Comparison of ENCODE assay signal across 8 cellular contexts in genomic region chr12:81758421-81759214, GRCh38. TPM values are rescaled to one million over a fixed set of nuclear protein-coding genes. Genes with fewer than 3 reads are reported as not detected.
A peak's percentile ranks its signal among the peaks of the same experiment; 100 is the strongest.
DNase-seq lines count a peak whose midpoint lies in the region; ATAC-seq and TF ChIP-seq lines count a peak whose summit lies in the region.

No MANE protein-coding gene starts in this region.

- no peaks in the 10 kb centered on the region for H3K79me2 ChIP-seq in GM23248 (ENCODE audit: insufficient read depth)

- H3K9ac ChIP-seq in GM23248 (no peak overlapping the region), skeletal muscle tissue (ENCODE audit: low read depth in 1 of 3, low read length in 3 of 3) (peak overlapping the region in 2 of 3 donors; percentile 40 to 50)

- H3F3A ChIP-seq in GM23248 (ENCODE audit: insufficient read depth): no peaks in the 10 kb centered on the region

- H3K4me2 ChIP-seq in GM23248 (ENCODE audit: unreplicated experiment): peak overlapping the region; percentile 76

- TF ChIP-seq CTCF in breast epithelium (IDR thresholded peaks at IDR 0.05) (no peak), omental fat pad (IDR thresholded peaks at IDR 0.05) (no peak)

- peak overlapping the region; percentile 84 for H2AFZ ChIP-seq in GM23248

- H3K27me3 ChIP-seq in GM23248 (replicated peaks; ENCODE audit: insufficient read depth) (peaks cover 39% of the 10 kb centered on the region), breast epithelium (peaks cover 3 to 15% of the 10 kb centered on the region in 2 donors), skeletal muscle tissue (ENCODE audit: control insufficient read depth in 3 of 3, insufficient read depth in 3 of 3, low read length in 3 of 3) (peaks cover 12 to 17% (median 13%) of the 10 kb centered on the region in 3 donors)

- no peaks in the 10 kb centered on the region for H3K9me2 ChIP-seq in GM23248 (ENCODE audit: insufficient read depth)

- intact Hi-C loops in breast epithelium (cut with DNase I; ENCODE audit: low total_unique reads): no loop called here

- 2% methylated on average over 42 to 52 of the region's 52 CpGs for WGBS in GM23248 (ENCODE audit: low coverage in 1 of 2, low lambda C conversion rate in 2 of 2, missing lambda C conversion rate in 2 of 2), 2 experiments

- ATAC-seq in omental fat pad (ENCODE audit: low FRiP score): no peak

- H3K4me3 ChIP-seq in GM23248: peak overlapping the region; percentile 72
- H3K4me3 ChIP-seq in breast epithelium: peak overlapping the region; percentile 47 to 66 (median 50)
- H3K4me3 ChIP-seq in skeletal muscle tissue (ENCODE audit: low read length in 3 of 3): peak overlapping the region; percentile 52 to 65 (median 54)

- TF ChIP-seq POLR2A in breast epithelium (IDR thresholded peaks at IDR 0.05): no peak

- no peaks in the 10 kb centered on the region for H4K20me1 ChIP-seq in GM23248 (ENCODE audit: insufficient read depth)

- DNase-seq in GM23248: peak; percentile 41
- DNase-seq in NCI-H345 treated with DMSO at 0.1 percent for 48 hours (lab: John Stamatoyannopoulos, UW; ENCODE audit: unreplicated experiment): peak; percentile 54
- DNase-seq in breast epithelium (ENCODE audit: low spot score in 2 of 2): no peak
- DNase-seq in iPS-NIHi7 (ENCODE audit: extremely low spot score): peak; percentile 51
- no peak for DNase-seq in KBM-7
- no peak for DNase-seq in omental fat pad (ENCODE audit: low spot score)
- DNase-seq in SIG-M5 (lab: John Stamatoyannopoulos, UW): no peak

- H3K36me3 ChIP-seq in GM23248 (ENCODE audit: low read depth) (no peaks in the 10 kb centered on the region), breast epithelium (no peaks in the 10 kb centered on the region), skeletal muscle tissue (ENCODE audit: control insufficient read depth in 3 of 3, insufficient read depth in 3 of 3, low read length in 3 of 3) (no peaks in the 10 kb centered on the region)

- no peaks in the 10 kb centered on the region for H3K9me3 ChIP-seq in GM23248 (ENCODE audit: low read depth)
- H3K9me3 ChIP-seq in breast epithelium: peaks cover 0 to 1% of the 10 kb centered on the region in 2 donors
- no peaks in the 10 kb centered on the region for H3K9me3 ChIP-seq in skeletal muscle tissue (ENCODE audit: control insufficient read depth in 3 of 3, low read length in 3 of 3)

- H3K4me1 ChIP-seq in GM23248 (ENCODE audit: insufficient read depth) (no peaks in the 10 kb centered on the region), breast epithelium (no peaks in the 10 kb centered on the region), skeletal muscle tissue (ENCODE audit: control insufficient read depth in 3 of 3, insufficient read depth in 3 of 3, low read length in 3 of 3) (peaks cover 2 to 10% (median 7%) of the 10 kb centered on the region in 3 donors)

- in situ Hi-C loops in GM23248 (cut with MboI) (no loop called here), KBM-7 (cut with MboI; ENCODE audit: low pct_unique_long_range_greater_than_20kb, low sequenced_read_pairs) (no loop called here)

- no peak overlapping the region for H3K27ac ChIP-seq in GM23248
- no peak overlapping the region for H3K27ac ChIP-seq in breast epithelium
- H3K27ac ChIP-seq in skeletal muscle tissue (ENCODE audit: low read depth, low read length): no peak overlapping the region

RNA-seq across cellular contexts. Expression of gene PPFIA2, which starts 0.5 kb away (rescaled TPM):
- not detected in 2 replicates for total RNA-seq in GM23248 (2014; rRNA removed; shearing (Covaris generic))
- not detected in 2 replicates for polyA plus RNA-seq in GM23248 (2016; fragmentation: Nextera tagmentation; extraction: Ambion mirVana)
- total RNA-seq in breast epithelium: 1 to 10 TPM in 1 of 3 donors, under 1 TPM in 2; 0.44 to 3.8 (median 0.98) TPM
- total RNA-seq in skeletal muscle tissue: 1.0 TPM
- 1 to 10 TPM in 2 of 4 donors, under 1 TPM in 2; 0.69 to 9.1 (median 1.2) TPM for total RNA-seq in omental fat pad

Comparison
In these comparisons a context has a peak if more than half of its experiments do, and no peak if none do; other contexts are left out.
1. DNase-seq: peak in GM23248 (single experiment), NCI-H345 treated with DMSO at 0.1 percent for 48 hours (single experiment) and iPS-NIHi7 (single experiment); none in breast epithelium (0 of 2), KBM-7 (single experiment), omental fat pad (single experiment) and SIG-M5 (single experiment).
2. Peak in every context shown above with its lines, with median percentiles within 50 percentile points of each other: H3K4me3 ChIP-seq.